15 cellular contexts compared by ENCODE assay signal in the genomic region with DNA sequence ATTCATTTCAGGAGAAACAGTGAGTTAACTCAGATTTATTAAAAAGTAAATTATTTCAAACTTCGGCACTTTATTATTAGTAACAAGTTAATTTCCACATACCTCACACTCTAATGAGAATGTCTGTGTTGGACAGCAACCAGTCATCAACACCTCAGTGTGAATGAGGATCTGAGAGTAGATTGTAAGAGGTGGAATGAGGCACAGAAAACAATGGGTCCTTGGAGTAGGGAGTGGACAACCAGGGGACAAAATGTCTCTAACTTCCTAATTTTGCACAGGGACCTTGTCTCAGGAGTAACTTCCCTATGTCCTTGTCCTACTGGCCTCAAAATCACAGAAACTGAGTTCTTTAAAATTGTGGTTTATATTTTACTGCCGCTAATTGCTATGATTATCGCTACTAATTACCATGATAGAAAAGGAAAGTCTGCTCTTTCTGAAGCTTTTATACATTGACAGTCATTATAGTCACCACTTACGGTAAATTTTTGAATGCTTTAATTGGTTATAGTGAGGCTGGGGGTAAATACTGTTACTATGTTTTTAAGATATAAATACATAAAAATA.
"Had no signal": no experiment of that assay in that cellular context is flagged by ENCODE, and none has a peak within 500 bp of the region (broad histone marks: within the 10 kb centered on the region; RNA-seq: fewer than 3 reads in every experiment).

No MANE protein-coding gene starts in this region.

- H3K9me3 ChIP-seq: body of pancreas, gastroesophageal sphincter had no signal

- H3K79me2 ChIP-seq: hepatocyte had no signal

- H3K4me2 ChIP-seq: hepatocyte had no signal

- H3K4me1 ChIP-seq: body of pancreas, gastroesophageal sphincter had no signal

- H3K36me3 ChIP-seq: gastroesophageal sphincter had no signal

- H3K4me3 ChIP-seq: body of pancreas, gastroesophageal sphincter, hepatocyte, lung had no signal

- H3K27ac ChIP-seq: body of pancreas, gastroesophageal sphincter, hepatocyte had no signal

- H3K27me3 ChIP-seq: body of pancreas, gastroesophageal sphincter, hepatocyte had no signal

- DNase-seq: activated CD4-positive, alpha-beta T cell treated with anti-CD3 and anti-CD28 coated beads for 48 hours; activated CD8-positive, alpha-beta memory T cell treated with anti-CD3 and anti-CD28 coated beads, Interleukin-2, amount 50 U/mL, for 4 hours; activated CD8-positive, alpha-beta T cell treated with anti-CD3 and anti-CD28 coated beads, Interleukin-2, amount 10 ng/mL, durations not matched to agents 7 days and 5 days; activated gamma-delta T cell; activated naive CD8-positive, alpha-beta T cell treated with anti-CD3 and anti-CD28 coated beads for 36 hours; activated T-cell treated with anti-CD3 and anti-CD28 coated beads, Interleukin-2, amount 50 U/mL, for 72 hours; amygdala; body of pancreas; caudate nucleus; erythroblast; islet precursor cell; stimulated activated CD4-positive, alpha-beta T cell treated with anti-CD3 and anti-CD28 coated beads, Interleukin-1b, Interleukin-23, amount 100 ng/mL, for 48 hours had no signal
